ENCODE assay signal across 18 cellular contexts in genomic region chr16:9665851-9666271, GRCh38.
DNase-seq lines count a peak whose midpoint lies in the region; ATAC-seq, FAIRE-seq and TF ChIP-seq lines count a peak whose summit lies in the region.
"Had no signal": no experiment of that assay in that cellular context is flagged by ENCODE, and none has a peak within 500 bp of the region (broad histone marks: within the 10 kb centered on the region; RNA-seq: fewer than 3 reads in every experiment).

No MANE protein-coding gene starts in this region.

- peak; percentile 77 for DNase-seq in DMS153 (lab: John Stamatoyannopoulos, UW)
- peak; percentile 82 for DNase-seq in NCI-H748 (lab: John Stamatoyannopoulos, UW; ENCODE audit: unreplicated experiment)
- no peak for DNase-seq in H1 (ENCODE audit: low read depth in 1 of 2, low spot score in 2 of 2)
- no peak for DNase-seq in activated naive CD4-positive, alpha-beta T cell treated with anti-CD3 and anti-CD28 coated beads, Interleukin-2, amount 50 U/mL, for 72 hours (ENCODE audit: low spot score in 2 of 2)
- no peak for DNase-seq in effector memory CD8-positive, alpha-beta T cell
- DNase-seq in 8988T = no peak
- no peak for DNase-seq in medulla oblongata (ENCODE audit: extremely low spot score)
- DNase-seq: COR-L47, NCI-H1048, NCI-H2107, NCI-H345, NCI-H774, SHP77 treated with DMSO at 0.1 percent for 48 hours had no signal

- TF ChIP-seq CTCF in H1 (IDR thresholded peaks at IDR 0.05; ENCODE audit: control extremely low read depth in 1 of 3, insufficient read depth in 1 of 3, low read depth in 1 of 3, low read length in 3 of 3) = no peak

- POLR2A ChIA-PET in H1 (lab: Charles Lee; ENCODE audit: partially characterized antibody) = interaction anchor here (0.6 to 8.8 kb wide), 7 partner anchors 9 to 284 kb away, joined by 3 to 82 read pairs (median 3); no protein-coding TSS in a partner anchor

- peaks cover 0 to 11% of the 10 kb centered on the region in 2 experiments for H4K20me1 ChIP-seq in H1 (replicated peaks in 1 of 2; ENCODE audit: control insufficient read depth in 1 of 2, insufficient read depth in 2 of 2, low read length in 2 of 2)

- H3K4me1 Mint-ChIP-seq in effector memory CD8-positive, alpha-beta T cell (ENCODE audit: low read depth in 2 of 2) = no peaks in the 10 kb centered on the region

- H3K9me3 ChIP-seq in H1 (ENCODE audit: insufficient read depth in 2 of 2, low read depth in 1 of 2, low read length in 1 of 2) (no peaks in the 10 kb centered on the region), mucosa of rectum (ENCODE audit: control insufficient read depth in 2 of 2, low read length in 2 of 2) (no peaks in the 10 kb centered on the region)
- H3K9me3 ChIP-seq: A549 had no signal

- H3K4me3 ChIP-seq in H1 (ENCODE audit: extremely low read depth in 1 of 4, insufficient read depth in 2 of 4, low read depth in 3 of 4, low read length in 4 of 4) (no peak overlapping the region), mucosa of rectum (ENCODE audit: low read length in 2 of 2) (no peak overlapping the region)
- H3K4me3 ChIP-seq: A549 had no signal

- H3K27ac ChIP-seq in H1 (ENCODE audit: low read depth, low read length) = no peak overlapping the region
- H3K27ac ChIP-seq in mucosa of rectum (ENCODE audit: low read depth in 2 of 2, low read length in 2 of 2) = peak overlapping the region; percentile 77 to 83
- H3K27ac ChIP-seq: A549, C4-2B had no signal

- H2BK15ac ChIP-seq in H1 (ENCODE audit: low read length) = no peak overlapping the region

- ATAC-seq in activated naive CD4-positive, alpha-beta T cell treated with anti-CD3 and anti-CD28 coated beads, Interleukin-2, amount 50 U/mL, for 72 hours = no peak
- no peak for ATAC-seq in effector memory CD8-positive, alpha-beta T cell (replicated peaks)
- ATAC-seq: A549 had no signal

- H3K18ac ChIP-seq in H1 (ENCODE audit: extremely low read depth, low read length) = no peak overlapping the region

- no peak overlapping the region for H4K5ac ChIP-seq in H1 (ENCODE audit: insufficient read length, low read depth, low read length)

- H3K4me3 Mint-ChIP-seq in effector memory CD8-positive, alpha-beta T cell = no peak overlapping the region

- H3K56ac ChIP-seq in H1 (replicated peaks; ENCODE audit: insufficient read length, low read depth, low read length) = no peak overlapping the region

- H2BK120ac ChIP-seq in H1 (replicated peaks; ENCODE audit: low read depth, low read length) = no peak overlapping the region

- H3K36me3 Mint-ChIP-seq in activated naive CD4-positive, alpha-beta T cell treated with anti-CD3 and anti-CD28 coated beads, Interleukin-2, amount 50 U/mL, for 72 hours = no peaks in the 10 kb centered on the region
- H3K36me3 Mint-ChIP-seq in effector memory CD8-positive, alpha-beta T cell (ENCODE audit: insufficient read depth) = no peaks in the 10 kb centered on the region

- 0 out of 2 replicates have a peak overlapping the region, but pooled peaks have one; percentile 20 for H2BK5ac ChIP-seq in H1 (ENCODE audit: low read depth, low read length)

- H4K8ac ChIP-seq in H1 (ENCODE audit: extremely low read depth, insufficient read depth, low read length) = no peak overlapping the region

- H4K91ac ChIP-seq in H1 (replicated peaks; ENCODE audit: insufficient read length, low read length) = no peak overlapping the region

- no peak overlapping the region for H3K23ac ChIP-seq in H1 (ENCODE audit: insufficient read length)

- no peak overlapping the region for H3K14ac ChIP-seq in H1 (ENCODE audit: insufficient read length)

- H2AFZ ChIP-seq in H1 (ENCODE audit: low read length) = no peak overlapping the region

- peak; percentile 61 to 70 for TF ChIP-seq POLR2A in H1 (IDR thresholded peaks at IDR 0.05; ENCODE audit: control extremely low read depth in 1 of 2, low read depth in 2 of 2, low read length in 2 of 2)

- TF ChIP-seq EP300 in H1 (IDR thresholded peaks at IDR 0.05; ENCODE audit: borderline replicate concordance in 1 of 2, low read depth in 2 of 2, low read length in 2 of 2) = no peak

- H3K23me2 ChIP-seq in H1 (ENCODE audit: low read depth, low read length) = no peaks in the 10 kb centered on the region

- H3K36me3 ChIP-seq in H1 (ENCODE audit: control insufficient read depth in 2 of 4, insufficient read depth in 4 of 4, low read length in 3 of 4) (peaks cover 3 to 72% (median 47%) of the 10 kb centered on the region in 4 experiments; a peak in 7 of 8 replicates), mucosa of rectum (ENCODE audit: control insufficient read depth in 2 of 2, insufficient read depth in 2 of 2, low read length in 2 of 2) (no peaks in the 10 kb centered on the region)

- H3K9ac ChIP-seq in H1 (replicated peaks in 1 of 4; ENCODE audit: extremely low read depth in 1 of 4, low read depth in 3 of 4, low read length in 3 of 4) = no peak overlapping the region
- H3K9ac ChIP-seq in mucosa of rectum (ENCODE audit: low read depth in 1 of 2, low read length in 2 of 2) = no peak overlapping the region

- CTCF ChIA-PET in H1 (lab: Charles Lee; ENCODE audit: partially characterized antibody) = interaction anchor here (0.6 to 3.2 kb wide), 10 partner anchors 9 to 475 kb away, joined by 3 to 15 read pairs (median 3); no protein-coding TSS in a partner anchor

- no peak overlapping the region for H2BK12ac ChIP-seq in H1 (ENCODE audit: low read depth, low read length)

- no peak overlapping the region for H3K27ac Mint-ChIP-seq in activated naive CD4-positive, alpha-beta T cell treated with anti-CD3 and anti-CD28 coated beads, Interleukin-2, amount 50 U/mL, for 72 hours
- H3K27ac Mint-ChIP-seq in effector memory CD8-positive, alpha-beta T cell = no peak overlapping the region

- WGBS in H1 (ENCODE audit: extremely low coverage in 1 of 2, insufficient coverage in 1 of 2, insufficient read length in 1 of 2, insufficient replicate concordance in 2 of 2, low coverage in 1 of 2, low lambda C conversion rate in 2 of 2, missing lambda C conversion rate in 1 of 2), 2 experiments = 92% methylated on average over 5 of the region's 5 CpGs; no CpG with 5 or more reads in 1 of the 2 experiments

- FAIRE-seq in H1 (lab: Jason Lieb, UNC) = no peak
- FAIRE-seq: A549, G401.6, GM12892 had no signal

- no peak overlapping the region for H3K4me2 ChIP-seq in H1 (ENCODE audit: insufficient read depth in 1 of 2, low read depth in 2 of 2, low read length in 2 of 2)
- H3K4me2 ChIP-seq: A549 had no signal

- H3K4me1 ChIP-seq in H1 (replicated peaks in 1 of 4; ENCODE audit: control insufficient read depth in 3 of 4, insufficient read depth in 4 of 4, low read length in 3 of 4) = peaks cover 0 to 17% (median 5%) of the 10 kb centered on the region in 4 experiments; a peak in 5 of 7 replicates
- peaks cover 5 to 11% of the 10 kb centered on the region in 2 donors for H3K4me1 ChIP-seq in mucosa of rectum (ENCODE audit: control insufficient read depth in 2 of 2, insufficient read depth in 2 of 2, low read length in 2 of 2)
- H3K4me1 ChIP-seq: A549 had no signal

- no peak overlapping the region for H2AK5ac ChIP-seq in H1 (ENCODE audit: low read depth, low read length)

- peaks cover 4 to 15% of the 10 kb centered on the region in 2 donors for H3K9me3 Mint-ChIP-seq in activated naive CD4-positive, alpha-beta T cell treated with anti-CD3 and anti-CD28 coated beads, Interleukin-2, amount 50 U/mL, for 72 hours
- peaks cover 0 to 4% of the 10 kb centered on the region in 2 donors for H3K9me3 Mint-ChIP-seq in effector memory CD8-positive, alpha-beta T cell

- no peak overlapping the region for H3K4ac ChIP-seq in H1 (replicated peaks; ENCODE audit: insufficient read length, low read depth, low read length)

- H2BK20ac ChIP-seq in H1 (ENCODE audit: low read length) = no peak overlapping the region

- H3K79me1 ChIP-seq in H1 (ENCODE audit: low read depth, low read length) = no peaks in the 10 kb centered on the region; the same call in 1 of the 2 replicates

- H3K27me3 Mint-ChIP-seq in effector memory CD8-positive, alpha-beta T cell = no peaks in the 10 kb centered on the region

- no peak for TF ChIP-seq RAD21 in H1 (IDR thresholded peaks at IDR 0.05 in 1 of 2, conservative IDR thresholded peaks at IDR 0.05 in 1 of 2; ENCODE audit: low read depth in 2 of 2, low read length in 2 of 2)

- H3K27me3 ChIP-seq in H1 (replicated peaks in 1 of 4; ENCODE audit: control insufficient read depth in 3 of 4, extremely low read depth in 1 of 4, insufficient read depth in 3 of 4, low read length in 3 of 4) (no peaks in the 10 kb centered on the region; a peak in 1 of 7 replicates), mucosa of rectum (ENCODE audit: control insufficient read depth in 2 of 2, insufficient read depth in 2 of 2, low read length in 2 of 2) (no peaks in the 10 kb centered on the region)

- H3K79me2 ChIP-seq in H1 (ENCODE audit: control insufficient read depth in 1 of 2, insufficient read depth in 2 of 2, low read length in 2 of 2) = peaks cover 0 to 20% of the 10 kb centered on the region in 2 experiments; a peak in 2 of 4 replicates

Comparison
In these comparisons a context has a peak if more than half of its experiments do, and no peak if none do; other contexts are left out.
1. DNase-seq: peak in DMS153 (single experiment) and NCI-H748 (single experiment); none in H1 (0 of 2), activated naive CD4-positive, alpha-beta T cell treated with anti-CD3 and anti-CD28 coated beads, Interleukin-2, amount 50 U/mL, for 72 hours (0 of 2), effector memory CD8-positive, alpha-beta T cell (0 of 3), 8988T (single experiment) and medulla oblongata (single experiment).